Comparison of ENCODE assay signal across 8 cellular contexts in genomic region chr6:170529839-170530520, GRCh38. TPM values are rescaled to one million over a fixed set of nuclear protein-coding genes. Genes with fewer than 3 reads are reported as not detected.
DNase-seq lines count a peak whose midpoint lies in the region; ATAC-seq and TF ChIP-seq lines count a peak whose summit lies in the region.

No MANE protein-coding gene starts in this region.

- ATAC-seq in CD8-positive, alpha-beta T cell: peak; percentile 77
- ATAC-seq in GM19397 (IDR thresholded peaks at IDR 0.05; ENCODE audit: unreplicated experiment): peak; percentile 74
- peak; percentile 84 for ATAC-seq in esophagus mucosa
- ATAC-seq in natural killer cell: peak; percentile 73 to 92 (median 89)

- H4K20me1 ChIP-seq in OCI-LY1 (ENCODE audit: insufficient read depth, low read length): no peaks in the 10 kb centered on the region

- intact Hi-C loops in CD8-positive, alpha-beta T cell (cut with DNase I, micrococcal nuclease): loop anchor here (1.0 to 10.0 kb wide), 8 partner anchors 578 to 1635 kb away; no protein-coding TSS in a partner anchor
- intact Hi-C loops in natural killer cell (cut with micrococcal nuclease): loop anchor here (1.0 to 10.0 kb wide), 4 partner anchors 580 to 1575 kb away; no protein-coding TSS in a partner anchor

- no peaks in the 10 kb centered on the region for H3K9me2 ChIP-seq in OCI-LY1 (ENCODE audit: low read depth, low read length)

- no peak overlapping the region for H2AFZ ChIP-seq in OCI-LY1 (ENCODE audit: low read length)

- H3K27me3 Mint-ChIP-seq in CD8-positive, alpha-beta T cell (ENCODE audit: low read depth): no peaks in the 10 kb centered on the region
- no peaks in the 10 kb centered on the region for H3K27me3 Mint-ChIP-seq in natural killer cell (ENCODE audit: low read depth in 2 of 2)

- H3K27ac ChIP-seq in CD8-positive, alpha-beta T cell (ENCODE audit: low read depth, low read length): no peak overlapping the region
- no peak overlapping the region for H3K27ac ChIP-seq in OCI-LY1 (ENCODE audit: low read depth, low read length, poor library complexity, severe bottlenecking)

- no peaks in the 10 kb centered on the region for H3K4me1 ChIP-seq in CD8-positive, alpha-beta T cell (ENCODE audit: insufficient read depth, low read length)
- no peaks in the 10 kb centered on the region for H3K4me1 ChIP-seq in OCI-LY1 (ENCODE audit: insufficient read depth, low read length, severe bottlenecking)

- no peak overlapping the region for H3K9ac ChIP-seq in OCI-LY1 (ENCODE audit: low read length)

- H3K36me3 ChIP-seq in CD8-positive, alpha-beta T cell (ENCODE audit: insufficient read depth, low read length): peaks cover 14% of the 10 kb centered on the region
- peaks cover 27% of the 10 kb centered on the region for H3K36me3 ChIP-seq in OCI-LY1 (ENCODE audit: insufficient read depth, low read length)

- no peak overlapping the region for H3K27ac Mint-ChIP-seq in CD8-positive, alpha-beta T cell
- H3K27ac Mint-ChIP-seq in natural killer cell: no peak overlapping the region

- CTCF ChIA-PET in CD8-positive, alpha-beta T cell (lab: Charles Lee): interaction anchor here (0.6 to 6.0 kb wide), 21 partner anchors 10 to 1636 kb away, joined by 3 to 42 read pairs (median 4); no protein-coding TSS in a partner anchor

- no peaks in the 10 kb centered on the region for H3K79me2 ChIP-seq in OCI-LY1 (ENCODE audit: insufficient read depth, low read length)

- H3K27me3 ChIP-seq in CD8-positive, alpha-beta T cell (ENCODE audit: insufficient read depth, low read length): no peaks in the 10 kb centered on the region
- H3K27me3 ChIP-seq in OCI-LY1 (ENCODE audit: insufficient read depth, low read length): no peaks in the 10 kb centered on the region

- no peaks in the 10 kb centered on the region for H3K9me3 ChIP-seq in CD8-positive, alpha-beta T cell (ENCODE audit: low read length)
- H3K9me3 ChIP-seq in OCI-LY1 (ENCODE audit: low read length): no peaks in the 10 kb centered on the region

- peaks cover 18% of the 10 kb centered on the region for H3K36me3 Mint-ChIP-seq in CD8-positive, alpha-beta T cell
- peaks cover 2% of the 10 kb centered on the region for H3K36me3 Mint-ChIP-seq in natural killer cell

- DNase-seq in CD8-positive, alpha-beta T cell: peak; percentile 39 to 77 (median 63)
- DNase-seq in HPDE6-E6E7 (ENCODE audit: extremely low spot score) (peak; percentile 70), activated T-cell treated with anti-CD3 and anti-CD28 coated beads for 1 hour (ENCODE audit: low read depth) (peak; percentile 59), natural killer cell (peak; percentile 69), stromal cell of bone marrow (ENCODE audit: low read depth) (peak; percentile 65)

- H3K4me3 Mint-ChIP-seq in CD8-positive, alpha-beta T cell: no peak overlapping the region
- H3K4me3 Mint-ChIP-seq in natural killer cell: no peak overlapping the region

- H3K4me1 Mint-ChIP-seq in CD8-positive, alpha-beta T cell (ENCODE audit: low read depth): peaks cover 2% of the 10 kb centered on the region
- H3K4me1 Mint-ChIP-seq in natural killer cell: peaks cover 0 to 4% of the 10 kb centered on the region in 2 donors

- H3F3A ChIP-seq in OCI-LY1 (ENCODE audit: insufficient read depth, low read length): no peaks in the 10 kb centered on the region

- no peak overlapping the region for H3K4me2 ChIP-seq in OCI-LY1 (ENCODE audit: low read length)

- POLR2A ChIA-PET in CD8-positive, alpha-beta T cell (lab: Charles Lee): interaction anchor here (1.0 to 1.1 kb wide), 2 partner anchors 54 to 698 kb away, joined by 3 read pairs; no protein-coding TSS in a partner anchor

- no peaks in the 10 kb centered on the region for H3K9me3 Mint-ChIP-seq in CD8-positive, alpha-beta T cell
- H3K9me3 Mint-ChIP-seq in natural killer cell: no peaks in the 10 kb centered on the region

- peak; percentile 84 for TF ChIP-seq CTCF in CD8-positive, alpha-beta T cell (IDR thresholded peaks at IDR 0.05)
- TF ChIP-seq CTCF in OCI-LY1 (IDR thresholded peaks at IDR 0.05; ENCODE audit: low read length) (peak; percentile 84), natural killer cell (IDR thresholded peaks at IDR 0.05) (peak; percentile 88)

- no peak overlapping the region for H3K4me3 ChIP-seq in CD8-positive, alpha-beta T cell (ENCODE audit: low read depth, low read length)
- H3K4me3 ChIP-seq in OCI-LY1 (ENCODE audit: low read depth, low read length, poor library complexity, severe bottlenecking): no peak overlapping the region

RNA-seq across cellular contexts. Expression of gene PSMB1, which starts 23.1 kb away (rescaled TPM):
- total RNA-seq in CD8-positive, alpha-beta T cell: 100 to 1,000 TPM; 108 to 115 TPM
- total RNA-seq in esophagus mucosa: 117 TPM
- total RNA-seq in natural killer cell: 100 to 1,000 TPM; 102 to 129 (median 103) TPM

RNA-seq across cellular contexts. Expression of gene TBP, which starts 24.2 kb away (rescaled TPM):
- total RNA-seq in CD8-positive, alpha-beta T cell: 10 to 100 TPM; 13.8 to 13.9 TPM
- total RNA-seq in esophagus mucosa (8.0 TPM), natural killer cell (10 to 100 TPM; 13.0 to 18.4 (median 14.2) TPM)

RNA-seq across cellular contexts. Expression of gene PDCD2, which starts 54.5 kb away (rescaled TPM):
- 10 to 100 TPM; 43.9 to 46.3 TPM for total RNA-seq in CD8-positive, alpha-beta T cell
- 46.5 TPM for total RNA-seq in esophagus mucosa
- total RNA-seq in natural killer cell: 10 to 100 TPM; 40.4 to 58.4 (median 42.2) TPM
